ENCODE assay signal across 8 cellular contexts in genomic region chr20:8721098-8721497, GRCh38.
DNase-seq lines count a peak whose midpoint lies in the region; ATAC-seq and TF ChIP-seq lines count a peak whose summit lies in the region.

No MANE protein-coding gene starts in this region.

- in situ Hi-C loops in SK-MEL-5 (cut with HindIII; ENCODE audit: low pct_unique_long_range_greater_than_20kb, low sequenced_read_pairs), result no loop called here

- no peak overlapping the region for H3K4me3 ChIP-seq in epithelial cell of esophagus (ENCODE audit: low read length)

- ATAC-seq in GM18517 (IDR thresholded peaks at IDR 0.05; ENCODE audit: unreplicated experiment), result peak; percentile 55
- no peak for ATAC-seq in GM21528 (IDR thresholded peaks at IDR 0.05; ENCODE audit: low FRiP score, unreplicated experiment)

- TF ChIP-seq CTCF in epithelial cell of esophagus (IDR thresholded peaks at IDR 0.05; ENCODE audit: insufficient read depth, low read depth, low read length, missing control alignments), result peak; percentile 72

- DNase-seq in Ammon's horn (ENCODE audit: low spot score), result peak; percentile 78
- peak; percentile 10 for DNase-seq in NCI-H1092 (lab: John Stamatoyannopoulos, UW)
- peak; percentile 77 for DNase-seq in SK-MEL-5 (ENCODE audit: low read depth, low spot score)
- DNase-seq in epithelial cell of esophagus (ENCODE audit: low read depth), result peak; percentile 61
- peak; percentile 47 for DNase-seq in myocyte (ENCODE audit: low read depth)
- no peak for DNase-seq in stimulated activated naive CD4-positive, alpha-beta T cell treated with Interleukin-2 at 50 U/mL for 16 hours (lab: John Stamatoyannopoulos, UW)
